25 cellular contexts compared by ENCODE assay signal in the genomic region with DNA sequence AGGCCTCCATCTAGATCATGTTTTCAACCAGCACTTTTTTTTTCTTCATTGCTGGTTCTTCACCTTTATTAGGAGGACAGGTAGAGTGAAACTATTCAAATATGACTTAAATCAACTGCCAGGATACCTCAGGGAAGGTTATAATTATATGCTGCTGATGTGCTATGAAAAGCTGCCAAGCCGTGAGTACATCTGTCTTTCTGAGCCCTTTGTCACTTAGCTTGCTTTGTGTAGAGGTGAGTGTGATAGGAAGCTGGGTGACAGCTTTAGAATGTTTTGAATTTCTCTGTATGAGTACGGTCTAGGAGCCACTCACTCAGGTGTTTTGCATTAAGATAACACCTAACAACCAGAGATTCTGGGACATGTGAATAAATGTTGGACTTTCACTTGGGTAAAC.
"Had no signal": no experiment of that assay in that cellular context is flagged by ENCODE, and none has a peak within 500 bp of the region (broad histone marks: within the 10 kb centered on the region; RNA-seq: fewer than 3 reads in every experiment).

No MANE protein-coding gene starts in this region.

- ATAC-seq: Panc1, SK-N-SH treated with all-trans-retinoic acid at 6 μM for 48 hours had no signal

- DNase-seq: Karpas-422, KBM-7, MM.1S, MV-4-11, NCI-H1092, NCI-H1417 treated with DMSO at 0.1 percent for 48 hours, NCI-H1436 treated with DMSO at 0.1 percent for 48 hours, NCI-H1694 treated with DMSO at 0.1 percent for 48 hours, NCI-H187 treated with DMSO at 0.1 percent for 48 hours, NCI-H2029, NCI-H2081, NCI-H2171 treated with DMSO at 0.1 percent for 48 hours, NCI-H2227 treated with DMSO at 0.1 percent for 48 hours, NCI-H345, NCI-H446, NCI-H510A treated with DMSO at 0.1 percent for 48 hours, NCI-H524 treated with DMSO at 0.1 percent for 48 hours, NCI-H526 treated with DMSO at 0.1 percent for 48 hours, NCI-H774, PC-9, SHP77, SIG-M5, SJCRH30 had no signal
